ENCODE assay signal across 16 cellular contexts in genomic region chr11:69699213-69699612, GRCh38. TPM values are rescaled to one million over a fixed set of nuclear protein-coding genes. Genes with fewer than 3 reads are reported as not detected.
DNase-seq lines count a peak whose midpoint lies in the region; ATAC-seq, FAIRE-seq and TF ChIP-seq lines count a peak whose summit lies in the region.
"Had no signal": no experiment of that assay in that cellular context is flagged by ENCODE, and none has a peak within 500 bp of the region (broad histone marks: within the 10 kb centered on the region; RNA-seq: fewer than 3 reads in every experiment).

No MANE protein-coding gene starts in this region.

- H3K4me3 ChIP-seq in HepG2 (replicated peaks in 1 of 3; ENCODE audit: insufficient read depth in 1 of 3, low read depth in 2 of 3, low read length in 3 of 3) (peak overlapping the region in 1 of 3 experiments; percentile 32; a peak in 1 of 6 replicates), right lobe of liver (no peak overlapping the region), heart right ventricle (no peak overlapping the region), psoas muscle (no peak overlapping the region)
- H3K4me3 ChIP-seq: GM23338, K562, suprapubic skin had no signal

- CTCF ChIA-PET in HepG2 (lab: Yijun Ruan, JAX; ENCODE audit: low intra/inter-chr PET ratio, low total read pairs): no interaction called here

- no CpG with 5 or more reads among the region's 13 CpGs for WGBS in HepG2 (ENCODE audit: low lambda C conversion rate)
- WGBS in right lobe of liver (ENCODE audit: insufficient coverage, low coverage, low lambda C conversion rate, missing lambda C conversion rate): no CpG with 5 or more reads among the region's 13 CpGs
- WGBS in heart right ventricle, 2 donors: 54 to 60% methylated on average over 13 of the region's 13 CpGs
- WGBS in psoas muscle, 3 donors: 35 to 48% (median 45%) methylated on average over 13 of the region's 13 CpGs

- H3K79me2 ChIP-seq in HepG2 (ENCODE audit: insufficient read depth, low read length): no peaks in the 10 kb centered on the region

- intact Hi-C loops in HepG2 (cut with micrococcal nuclease; ENCODE audit: unreplicated experiment) (no loop called here), right lobe of liver (cut with DNase I) (loop anchor here in 1 of 2 donors (5.0 kb wide), 1 partner anchor 498 kb away; no protein-coding TSS in a partner anchor), heart right ventricle (cut with DNase I) (loop anchor here in 1 of 10 donors (5.0 kb wide), 1 partner anchor 193 kb away; no protein-coding TSS in a partner anchor), psoas muscle (cut with DNase I) (no loop called here)

- TF ChIP-seq POLR2A in HepG2 (IDR thresholded peaks at IDR 0.05; ENCODE audit: insufficient read depth in 1 of 2, low read depth in 2 of 2, low read length in 2 of 2) (no peak), right lobe of liver (IDR thresholded peaks at IDR 0.05) (no peak)

- no peaks in the 10 kb centered on the region for H4K20me1 ChIP-seq in HepG2 (ENCODE audit: insufficient read depth, low read length)

- H3K36me3 ChIP-seq in HepG2 (replicated peaks in 1 of 2; ENCODE audit: control insufficient read depth in 1 of 2, insufficient read depth in 2 of 2, low read length in 2 of 2) (no peaks in the 10 kb centered on the region), right lobe of liver (no peaks in the 10 kb centered on the region), heart right ventricle (no peaks in the 10 kb centered on the region), psoas muscle (ENCODE audit: insufficient read depth in 1 of 2, low read depth in 1 of 2) (no peaks in the 10 kb centered on the region)
- H3K36me3 ChIP-seq: suprapubic skin had no signal

- DNase-seq in HepG2 (ENCODE audit: low spot score): no peak
- DNase-seq in right lobe of liver: no peak
- DNase-seq in NCI-H510A (lab: John Stamatoyannopoulos, UW): peak; percentile 60
- DNase-seq in heart right ventricle: peak in 1 of 2 donors; percentile 32
- DNase-seq in NCI-H226: no peak
- DNase-seq in psoas muscle: no peak
- DNase-seq in T-helper 2 cell: no peak
- DNase-seq in putamen (ENCODE audit: low spot score): no peak
- DNase-seq: activated naive CD4-positive, alpha-beta T cell; DND-41; mesenchymal stem cell; NCI-H187 treated with DMSO at 0.1 percent for 48 hours had no signal

- peaks cover 2 to 32% of the 10 kb centered on the region in 2 experiments; a peak in 3 of 5 replicates for H3K27me3 ChIP-seq in HepG2 (ENCODE audit: control insufficient read depth in 1 of 2, insufficient read depth in 2 of 2, low read length in 2 of 2)
- H3K27me3 ChIP-seq in right lobe of liver: peaks cover 9 to 19% of the 10 kb centered on the region in 2 donors
- H3K27me3 ChIP-seq in heart right ventricle: peaks cover 15 to 88% (median 77%) of the 10 kb centered on the region in 7 donors
- peaks cover 0 to 94% (median 25%) of the 10 kb centered on the region in 3 donors for H3K27me3 ChIP-seq in psoas muscle (ENCODE audit: insufficient read depth in 3 of 3, low read length in 2 of 3)

- H2AFZ ChIP-seq in HepG2 (ENCODE audit: low read length): no peak overlapping the region
- H2AFZ ChIP-seq: GM23338 had no signal

- H3K9me3 ChIP-seq in HepG2 (ENCODE audit: low read length) (no peaks in the 10 kb centered on the region), right lobe of liver (no peaks in the 10 kb centered on the region), heart right ventricle (no peaks in the 10 kb centered on the region), psoas muscle (no peaks in the 10 kb centered on the region)
- H3K9me3 ChIP-seq: suprapubic skin had no signal

- ATAC-seq in HepG2 (peak; percentile 35), right lobe of liver (no peak), heart right ventricle (peak in 5 of 8 donors; percentile 13 to 52 (median 25)), psoas muscle (no peak)
- ATAC-seq: GM23338, K562 had no signal

- in situ Hi-C loops in HepG2 (cut with HindIII; ENCODE audit: extremely low pct_ligation_motif_present, low pct_unique_long_range_greater_than_20kb): no loop called here

- TF ChIP-seq EP300 in HepG2 (IDR thresholded peaks at IDR 0.05; ENCODE audit: low read depth in 2 of 2, low read length in 2 of 2) (no peak), HepG2 (CRISPR knock-in tag; IDR thresholded peaks at IDR 0.05; ENCODE audit: borderline replicate concordance) (no peak)

- peak overlapping the region; percentile 23; the same call in 1 of the 2 replicates for H3K9ac ChIP-seq in HepG2 (ENCODE audit: insufficient read depth, low read depth, low read length)

- no peak for TF ChIP-seq RAD21 in HepG2 (CRISPR knock-in tag; IDR thresholded peaks at IDR 0.05)

- peak; percentile 53 for FAIRE-seq in HepG2 (lab: Jason Lieb, UNC)
- FAIRE-seq: K562 had no signal

- POLR2A ChIA-PET in HepG2 (lab: Yijun Ruan, JAX): interaction anchor here (1.2 to 2.0 kb wide), 2 partner anchors 10 to 11 kb away, joined by 4 to 7 read pairs; no protein-coding TSS in a partner anchor

- H3K4me1 ChIP-seq in HepG2 (ENCODE audit: insufficient read depth, low read length) (peaks cover 75% of the 10 kb centered on the region), right lobe of liver (peaks cover 0 to 11% (median 5%) of the 10 kb centered on the region in 4 donors), heart right ventricle (peaks cover 5 to 37% (median 20%) of the 10 kb centered on the region in 9 donors), psoas muscle (peaks cover under 1% of the 10 kb centered on the region)

- BruUV-seq in HepG2 (replicated peaks; lab: Mats Ljungman, UMichigan): no TSS peak

- peak overlapping the region; percentile 82 for H3K4me2 ChIP-seq in HepG2 (ENCODE audit: low read depth, low read length)
- H3K4me2 ChIP-seq: GM23338 had no signal

- TF ChIP-seq CTCF in HepG2 (CRISPR knock-in tag; IDR thresholded peaks at IDR 0.05): no peak
- no peak for TF ChIP-seq CTCF in right lobe of liver (IDR thresholded peaks at IDR 0.05)
- TF ChIP-seq CTCF in heart right ventricle (IDR thresholded peaks at IDR 0.05): no peak
- no peak for TF ChIP-seq CTCF in psoas muscle (IDR thresholded peaks at IDR 0.05)

- H3K27ac ChIP-seq in HepG2 (ENCODE audit: extremely low read length, insufficient read depth, low read length): no peak overlapping the region
- H3K27ac ChIP-seq in right lobe of liver: no peak overlapping the region
- H3K27ac ChIP-seq in heart right ventricle: no peak overlapping the region
- H3K27ac ChIP-seq in psoas muscle: no peak overlapping the region
- H3K27ac ChIP-seq: suprapubic skin had no signal

RNA-seq across cellular contexts. Expression of gene FGF19, which starts 4.6 kb away (rescaled TPM):
- total RNA-seq in HepG2 (2016; rRNA removed; fragmentation: Illumina TruSeq; extraction: Trizol) (not detected in 2 replicates), right lobe of liver (under 1 TPM in 1 of 6 experiments, not detected in 5; 0.18 TPM), heart right ventricle (not detected), psoas muscle (not detected)
- total RNA-seq in HepG2 (2016; cell fraction: cytosol; rRNA removed; fragmentation: Illumina TruSeq; extraction: Trizol; ENCODE audit: low read depth): not detected in 2 replicates
- total RNA-seq in HepG2 (2016; cell fraction: insoluble cytoplasmic fraction; rRNA removed; fragmentation: Illumina TruSeq; extraction: Trizol): 0.04 TPM in 1 of 2 replicates, not detected in the other
- total RNA-seq in HepG2 (2016; cell fraction: membrane; rRNA removed; fragmentation: Illumina TruSeq; extraction: Trizol): not detected in 2 replicates
- total RNA-seq in HepG2 (2016; cell fraction: nucleus; rRNA removed; fragmentation: Illumina TruSeq; extraction: Trizol): not detected in 2 replicates
- polyA plus RNA-seq in HepG2 (2011; rRNA removed) (0.07 and 0.16 TPM in 2 replicates), heart right ventricle (not detected), psoas muscle (not detected)
- 0.03 and 0.06 TPM in 2 replicates for polyA plus RNA-seq in HepG2 (2011; cell fraction: cytosol; rRNA removed)
- polyA plus RNA-seq in HepG2 (2011; cell fraction: nucleus; rRNA removed): 0.62 and 0.74 TPM in 2 replicates
- 0.08 and 0.11 TPM in 2 replicates for polyA plus RNA-seq in HepG2 (2012)
- not detected in 2 replicates for polyA plus RNA-seq in HepG2 (2016; cell fraction: cytosol; fragmentation: Illumina TruSeq; extraction: Trizol; ENCODE audit: low read depth)
- polyA plus RNA-seq in HepG2 (2016; cell fraction: insoluble cytoplasmic fraction; fragmentation: Illumina TruSeq; extraction: Trizol; ENCODE audit: low read depth): not detected in 2 replicates
- not detected in 2 replicates for polyA plus RNA-seq in HepG2 (2016; cell fraction: membrane; fragmentation: Illumina TruSeq; extraction: Trizol; ENCODE audit: low read depth)
- 0.36 and 0.37 TPM in 2 replicates for polyA plus RNA-seq in HepG2 (2016; cell fraction: nucleus; fragmentation: Illumina TruSeq; extraction: Trizol; ENCODE audit: insufficient read depth, low read depth)
- polyA minus RNA-seq in HepG2 (2011; rRNA and poly(A)+ RNA removed; ENCODE audit: low replicate concordance): 0.21 TPM in 1 of 2 replicates, not detected in the other
- not detected in 2 replicates for polyA minus RNA-seq in HepG2 (2011; cell fraction: cytosol; rRNA and poly(A)+ RNA removed)
- not detected in 2 replicates for polyA minus RNA-seq in HepG2 (2011; cell fraction: nucleus; rRNA and poly(A)+ RNA removed)
- total RNA-seq: omental fat pad, suprapubic skin had no signal
- polyA plus RNA-seq: K562 had no signal

RNA-seq across cellular contexts. Expression of gene LTO1, which starts 24.1 kb away (rescaled TPM):
- total RNA-seq in HepG2 (2016; rRNA removed; fragmentation: Illumina TruSeq; extraction: Trizol) (11.3 and 15.0 TPM in 2 replicates), right lobe of liver (1 to 10 TPM; 4.1 to 7.9 (median 5.6) TPM), heart right ventricle (1 to 10 TPM; 7.0 to 9.7 (median 8.1) TPM), psoas muscle (10 to 100 TPM in 1 of 4 donors, 1 to 10 TPM in 3; 8.5 to 15.5 (median 8.7) TPM)
- total RNA-seq in HepG2 (2016; cell fraction: cytosol; rRNA removed; fragmentation: Illumina TruSeq; extraction: Trizol; ENCODE audit: low read depth): 9.2 and 10.5 TPM in 2 replicates
- 9.0 and 17.0 TPM in 2 replicates for total RNA-seq in HepG2 (2016; cell fraction: insoluble cytoplasmic fraction; rRNA removed; fragmentation: Illumina TruSeq; extraction: Trizol)
- 11.5 and 13.4 TPM in 2 replicates for total RNA-seq in HepG2 (2016; cell fraction: membrane; rRNA removed; fragmentation: Illumina TruSeq; extraction: Trizol)
- 17.6 and 20.5 TPM in 2 replicates for total RNA-seq in HepG2 (2016; cell fraction: nucleus; rRNA removed; fragmentation: Illumina TruSeq; extraction: Trizol)
- polyA plus RNA-seq in HepG2 (2011; rRNA removed) (11.8 and 13.8 TPM in 2 replicates), heart right ventricle (10 to 100 TPM; 10.9 to 22.6 TPM), psoas muscle (10 to 100 TPM in 2 of 3 donors, 1 to 10 TPM in 1; 9.2 to 28.1 (median 21.0) TPM)
- 9.3 TPM in 2 replicates for polyA plus RNA-seq in HepG2 (2011; cell fraction: cytosol; rRNA removed)
- 32.0 and 35.0 TPM in 2 replicates for polyA plus RNA-seq in HepG2 (2011; cell fraction: nucleus; rRNA removed)
- polyA plus RNA-seq in HepG2 (2012): 10.6 and 11.8 TPM in 2 replicates
- 5.3 and 6.8 TPM in 2 replicates for polyA plus RNA-seq in HepG2 (2016; cell fraction: cytosol; fragmentation: Illumina TruSeq; extraction: Trizol; ENCODE audit: low read depth)
- 13.9 and 14.6 TPM in 2 replicates for polyA plus RNA-seq in HepG2 (2016; cell fraction: insoluble cytoplasmic fraction; fragmentation: Illumina TruSeq; extraction: Trizol; ENCODE audit: low read depth)
- 9.0 and 9.4 TPM in 2 replicates for polyA plus RNA-seq in HepG2 (2016; cell fraction: membrane; fragmentation: Illumina TruSeq; extraction: Trizol; ENCODE audit: low read depth)
- 40.5 and 43.2 TPM in 2 replicates for polyA plus RNA-seq in HepG2 (2016; cell fraction: nucleus; fragmentation: Illumina TruSeq; extraction: Trizol; ENCODE audit: insufficient read depth, low read depth)
- 17.9 and 33.2 TPM in 2 replicates for polyA minus RNA-seq in HepG2 (2011; rRNA and poly(A)+ RNA removed; ENCODE audit: low replicate concordance)
- polyA minus RNA-seq in HepG2 (2011; cell fraction: cytosol; rRNA and poly(A)+ RNA removed): 4.6 TPM in 2 replicates
- polyA minus RNA-seq in HepG2 (2011; cell fraction: nucleus; rRNA and poly(A)+ RNA removed): 22.3 and 29.4 TPM in 2 replicates

RNA-seq across cellular contexts. Expression of gene CCND1, which starts 58.3 kb away (rescaled TPM):
- 107 and 117 TPM in 2 replicates for total RNA-seq in HepG2 (2016; rRNA removed; fragmentation: Illumina TruSeq; extraction: Trizol)
- total RNA-seq in HepG2 (2016; cell fraction: cytosol; rRNA removed; fragmentation: Illumina TruSeq; extraction: Trizol; ENCODE audit: low read depth): 18.0 and 19.0 TPM in 2 replicates
- total RNA-seq in HepG2 (2016; cell fraction: insoluble cytoplasmic fraction; rRNA removed; fragmentation: Illumina TruSeq; extraction: Trizol): 91.6 and 108 TPM in 2 replicates
- total RNA-seq in HepG2 (2016; cell fraction: membrane; rRNA removed; fragmentation: Illumina TruSeq; extraction: Trizol): 58.9 and 60.9 TPM in 2 replicates
- total RNA-seq in HepG2 (2016; cell fraction: nucleus; rRNA removed; fragmentation: Illumina TruSeq; extraction: Trizol): 68.6 and 72.9 TPM in 2 replicates
- polyA plus RNA-seq in HepG2 (2011; rRNA removed): 126 and 136 TPM in 2 replicates
- 73.2 and 112 TPM in 2 replicates for polyA plus RNA-seq in HepG2 (2011; cell fraction: cytosol; rRNA removed)
- polyA plus RNA-seq in HepG2 (2011; cell fraction: nucleus; rRNA removed): 161 and 292 TPM in 2 replicates
- polyA plus RNA-seq in HepG2 (2012): 60.9 and 65.2 TPM in 2 replicates
- 10.4 and 11.6 TPM in 2 replicates for polyA plus RNA-seq in HepG2 (2016; cell fraction: cytosol; fragmentation: Illumina TruSeq; extraction: Trizol; ENCODE audit: low read depth)
- polyA plus RNA-seq in HepG2 (2016; cell fraction: insoluble cytoplasmic fraction; fragmentation: Illumina TruSeq; extraction: Trizol; ENCODE audit: low read depth): 75.4 and 106 TPM in 2 replicates
- polyA plus RNA-seq in HepG2 (2016; cell fraction: membrane; fragmentation: Illumina TruSeq; extraction: Trizol; ENCODE audit: low read depth): 24.6 and 25.9 TPM in 2 replicates
- 90.1 and 100 TPM in 2 replicates for polyA plus RNA-seq in HepG2 (2016; cell fraction: nucleus; fragmentation: Illumina TruSeq; extraction: Trizol; ENCODE audit: insufficient read depth, low read depth)
- polyA minus RNA-seq in HepG2 (2011; rRNA and poly(A)+ RNA removed; ENCODE audit: low replicate concordance): 30.5 and 379 TPM in 2 replicates
- 191 and 225 TPM in 2 replicates for polyA minus RNA-seq in HepG2 (2011; cell fraction: cytosol; rRNA and poly(A)+ RNA removed)
- 120 and 156 TPM in 2 replicates for polyA minus RNA-seq in HepG2 (2011; cell fraction: nucleus; rRNA and poly(A)+ RNA removed)
- 100 to 1,000 TPM in 3 of 6 experiments, 10 to 100 TPM in 3; 67.0 to 283 (median 94.1) TPM for total RNA-seq in right lobe of liver
- 100 to 1,000 TPM in 9 of 10 donors, 10 to 100 TPM in 1; 88.8 to 292 (median 189) TPM for total RNA-seq in heart right ventricle
- polyA plus RNA-seq in heart right ventricle: 10 to 100 TPM; 11.4 to 30.4 TPM
- total RNA-seq in psoas muscle: 10 to 100 TPM in 1 of 4 donors, 1 to 10 TPM in 3; 6.5 to 11.3 (median 7.9) TPM
- 1 to 10 TPM; 1.8 to 2.2 (median 1.8) TPM for polyA plus RNA-seq in psoas muscle

Comparison
In these comparisons a context has a peak if more than half of its experiments do, and no peak if none do; other contexts are left out.
1. ATAC-seq: peak in HepG2 (single experiment) and heart right ventricle (5 of 8); none in right lobe of liver (0 of 4) and psoas muscle (0 of 4).